In the genomic region with DNA sequence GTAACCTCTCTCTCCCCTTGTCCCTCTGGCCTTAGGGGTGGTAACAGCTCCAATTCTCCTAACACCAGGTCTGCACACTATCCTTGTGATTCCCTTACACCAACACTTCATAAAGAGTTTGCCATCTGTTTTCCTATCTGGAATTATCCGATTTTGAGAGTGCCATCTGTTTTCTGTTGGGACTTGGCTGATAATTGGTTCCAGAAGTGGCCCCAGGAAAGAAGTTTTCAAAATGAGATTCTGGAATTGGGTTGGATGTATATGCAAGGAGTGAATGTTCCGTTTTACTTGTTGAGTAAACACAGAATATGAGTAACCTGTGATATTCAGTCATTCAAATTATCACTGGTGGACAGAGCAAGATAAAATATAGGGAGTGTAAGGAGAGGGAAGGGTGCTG, we compare ENCODE assay signal across 15 cellular contexts.
"Had no signal": no experiment of that assay in that cellular context is flagged by ENCODE, and none has a peak within 500 bp of the region (broad histone marks: within the 10 kb centered on the region; RNA-seq: fewer than 3 reads in every experiment).

No MANE protein-coding gene starts in this region.

- H3K4me1 ChIP-seq: foreskin keratinocyte, tibial nerve had no signal

- ATAC-seq: activated CD8-positive, alpha-beta T cell treated with anti-CD3 and anti-CD28 coated beads for 36 hours; activated T-cell treated with anti-CD3 and anti-CD28 coated beads, Interleukin-2, amount 50 U/mL, for 4 hours; left ventricle myocardium superior; naive thymus-derived CD8-positive, alpha-beta T cell had no signal

- H3K4me3 ChIP-seq: tibial nerve had no signal

- H3K27me3 ChIP-seq: foreskin keratinocyte, tibial nerve had no signal

- H3K36me3 ChIP-seq: tibial nerve had no signal

- DNase-seq: activated CD4-positive, alpha-beta T cell treated with anti-CD3 and anti-CD28 coated beads for 4 hours; activated CD8-positive, alpha-beta T cell treated with anti-CD3 and anti-CD28 coated beads for 36 hours; activated effector memory CD4-positive, alpha-beta T cell treated with Interleukin-2 at 50 U/mL for 16 hours; activated T-cell treated with anti-CD3 and anti-CD28 coated beads, Interleukin-2, amount 50 U/mL, for 4 hours; amniotic stem cell; foreskin keratinocyte; kidney glomerular epithelial cell; left ventricle myocardium superior; naive thymus-derived CD8-positive, alpha-beta T cell; posterior cingulate gyrus; retina; stimulated activated CD4-positive, alpha-beta T cell treated with anti-CD3 and anti-CD28 coated beads, Interleukin-2, amount 100 ng/mL, for 48 hours had no signal

- H3K27ac ChIP-seq: foreskin keratinocyte, tibial nerve had no signal

- FAIRE-seq: colon, endometrium had no signal

- H3K9me3 ChIP-seq: tibial nerve had no signal
